Comparison of ENCODE assay signal across 19 cellular contexts in genomic region chr9:14361074-14361473, GRCh38. TPM values are rescaled to one million over a fixed set of nuclear protein-coding genes. Genes with fewer than 3 reads are reported as not detected.
"Had no signal": no experiment of that assay in that cellular context is flagged by ENCODE, and none has a peak within 500 bp of the region (broad histone marks: within the 10 kb centered on the region; RNA-seq: fewer than 3 reads in every experiment).

No MANE protein-coding gene starts in this region.

- ATAC-seq: activated T-cell treated with anti-CD3 and anti-CD28 coated beads, Interleukin-2, amount 50 U/mL, for 72 hours; gastrocnemius medialis; heart left ventricle; left lung had no signal

- H3K27ac Mint-ChIP-seq: activated T-cell treated with anti-CD3 and anti-CD28 coated beads, Interleukin-2, amount 50 U/mL, for 72 hours; progenitor cell of endocrine pancreas had no signal

- H3K4me3 ChIP-seq: gastrocnemius medialis, heart left ventricle, left lung, right atrium auricular region, stomach, vagina had no signal

- H3K4me3 Mint-ChIP-seq: activated T-cell treated with anti-CD3 and anti-CD28 coated beads, Interleukin-2, amount 50 U/mL, for 72 hours had no signal

- H3K27me3 ChIP-seq: gastrocnemius medialis, heart left ventricle, left lung, right atrium auricular region, stomach, vagina had no signal

- H3K9me3 Mint-ChIP-seq: activated T-cell treated with anti-CD3 and anti-CD28 coated beads, Interleukin-2, amount 50 U/mL, for 72 hours had no signal

- H3K9me3 ChIP-seq: gastrocnemius medialis, heart left ventricle, left lung, right atrium auricular region, stomach, vagina had no signal

- DNase-seq: activated CD4-positive, alpha-beta T cell treated with anti-CD3 and anti-CD28 coated beads, Interleukin-2, amount 50 U/mL, for 4 hours; activated effector memory CD4-positive, alpha-beta T cell treated with anti-CD3 and anti-CD28 coated beads, Interleukin-2, amount 50 U/mL, for 16 hours; activated naive CD4-positive, alpha-beta T cell treated with anti-CD3 and anti-CD28 coated beads, Interleukin-2, amount 50 U/mL, for 16 hours; activated T-cell treated with anti-CD3 and anti-CD28 coated beads, Interleukin-2, amount 50 U/mL, for 72 hours; dermis blood vessel endothelial cell; effector memory CD4-positive, alpha-beta T cell; gastrocnemius medialis; heart left ventricle; left lung; mammary epithelial cell; stimulated activated CD4-positive, alpha-beta T cell treated with anti-CD3 and anti-CD28 coated beads, Interleukin-15, amount 100 ng/mL, for 24 hours; stimulated activated CD4-positive, alpha-beta T cell treated with anti-CD3 and anti-CD28 coated beads, Interleukin-4, amount 100 ng/mL, for 1 hour; stomach; trophoblast cell had no signal

- H3K4me1 ChIP-seq: left lung had no signal

- H3K27ac ChIP-seq: gastrocnemius medialis, left lung, vagina had no signal

- H3K36me3 ChIP-seq: gastrocnemius medialis, left lung, right atrium auricular region, stomach, vagina had no signal

RNA-seq across cellular contexts. Expression of gene NFIB, which starts 47.1 kb away (rescaled TPM):
- total RNA-seq: activated CD8-positive, alpha-beta memory T cell treated with anti-CD3 and anti-CD28 coated beads for 36 hours; activated T-cell treated with anti-CD3 and anti-CD28 coated beads, Interleukin-2, amount 50 U/mL, for 72 hours; T-helper 2 cell treated with Interferon-gamma antibody and Interleukin-4, amounts not matched to agents 100 ng/mL and 5 ng/mL, for 36 hours had no signal
